12 cellular contexts compared by ENCODE assay signal in the genomic region with DNA sequence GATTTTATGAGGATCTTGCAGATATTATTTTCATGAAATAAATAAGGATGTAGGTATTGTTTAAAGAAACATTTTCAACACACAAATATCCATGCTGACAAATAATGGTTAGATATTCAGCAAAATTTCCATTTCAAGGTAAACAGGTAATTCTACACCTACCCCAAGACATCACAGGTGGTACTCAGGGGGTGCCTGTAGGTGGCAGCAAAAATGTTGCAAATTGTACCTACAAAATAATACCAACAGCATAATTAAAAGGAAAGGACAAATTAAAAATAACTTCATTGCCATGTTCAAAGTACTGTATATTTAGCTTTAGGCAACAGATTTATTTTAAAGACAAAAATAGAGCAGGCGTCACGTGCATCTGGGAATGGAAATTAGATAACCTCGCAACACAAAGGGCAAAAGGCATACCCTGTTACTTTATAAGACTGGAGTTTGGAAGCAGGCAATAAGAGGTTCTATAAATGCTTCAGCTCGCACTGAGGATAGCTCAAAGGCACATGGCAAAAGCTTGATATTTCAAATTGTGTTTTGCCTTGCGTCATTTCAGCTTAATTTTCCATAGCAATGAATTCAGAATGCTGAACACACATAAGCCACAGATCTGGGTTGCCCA.
DNase-seq lines count a peak whose midpoint lies in the region; ATAC-seq and TF ChIP-seq lines count a peak whose summit lies in the region.
"Had no signal": no experiment of that assay in that cellular context is flagged by ENCODE, and none has a peak within 500 bp of the region (broad histone marks: within the 10 kb centered on the region; RNA-seq: fewer than 3 reads in every experiment).

No MANE protein-coding gene starts in this region.

- no peak overlapping the region for H3K14ac ChIP-seq in H9 (ENCODE audit: insufficient read depth, low read length)

- H2BK5ac ChIP-seq in H9 (ENCODE audit: insufficient read length, low read length), result no peak overlapping the region

- H4K5ac ChIP-seq in H9 (ENCODE audit: insufficient read length, low read depth, low read length), result no peak overlapping the region

- no peak overlapping the region for H2BK120ac ChIP-seq in H9 (ENCODE audit: low read depth, low read length, poor library complexity, severe bottlenecking)

- peaks cover 15 to 20% of the 10 kb centered on the region in 2 experiments for H3K4me1 Mint-ChIP-seq in H9
- no peaks in the 10 kb centered on the region for H3K4me1 Mint-ChIP-seq in CD4-positive, alpha-beta memory T cell

- H3K4me3 Mint-ChIP-seq in H9, result no peak overlapping the region
- H3K4me3 Mint-ChIP-seq in CD4-positive, alpha-beta memory T cell, result no peak overlapping the region

- intact Hi-C loops in psoas muscle (cut with DNase I), result no loop called here
- intact Hi-C loops in mucosa of descending colon (cut with DNase I, micrococcal nuclease), result no loop called here
- intact Hi-C loops in CD4-positive, alpha-beta memory T cell (cut with micrococcal nuclease), result no loop called here

- peaks cover 11 to 13% of the 10 kb centered on the region in 2 experiments for H3K9me3 Mint-ChIP-seq in H9
- peaks cover 2 to 15% (median 7%) of the 10 kb centered on the region in 8 donors for H3K9me3 Mint-ChIP-seq in CD4-positive, alpha-beta memory T cell

- H3K79me1 ChIP-seq in H9 (ENCODE audit: insufficient read depth, low read depth, low read length, poor library complexity, severe bottlenecking), result no peaks in the 10 kb centered on the region

- no peaks in the 10 kb centered on the region for H3K23me2 ChIP-seq in H9 (ENCODE audit: insufficient read length, low read depth, low read length, poor library complexity, severe bottlenecking)

- no peaks in the 10 kb centered on the region for H3K9me3 ChIP-seq in DOHH2 (ENCODE audit: control insufficient read depth, insufficient read depth, low read length)
- no peaks in the 10 kb centered on the region for H3K9me3 ChIP-seq in H9 (ENCODE audit: control insufficient read depth, low read depth, low read length)
- no peaks in the 10 kb centered on the region for H3K9me3 ChIP-seq in psoas muscle
- no peaks in the 10 kb centered on the region for H3K9me3 ChIP-seq in mucosa of descending colon
- H3K9me3 ChIP-seq in CD4-positive, alpha-beta memory T cell (ENCODE audit: control insufficient read depth in 1 of 2, low read length in 2 of 2), result no peaks in the 10 kb centered on the region
- H3K9me3 ChIP-seq: testis had no signal

- H4K20me1 ChIP-seq in DOHH2 (ENCODE audit: control insufficient read depth, insufficient read depth, low read depth, low read length) (no peaks in the 10 kb centered on the region), H9 (ENCODE audit: control insufficient read depth, insufficient read depth, insufficient read length) (no peaks in the 10 kb centered on the region)

- peaks cover 2 to 14% (median 7%) of the 10 kb centered on the region in 3 experiments; a peak in 5 of 7 replicates for H3K36me3 Mint-ChIP-seq in H9 (ENCODE audit: insufficient read depth in 1 of 3, low read depth in 3 of 3)
- H3K36me3 Mint-ChIP-seq in CD4-positive, alpha-beta memory T cell, result no peaks in the 10 kb centered on the region

- H3K36me3 ChIP-seq in DOHH2 (ENCODE audit: control insufficient read depth, low read length), result no peaks in the 10 kb centered on the region
- H3K36me3 ChIP-seq in psoas muscle (ENCODE audit: insufficient read depth in 1 of 2, low read depth in 1 of 2), result no peaks in the 10 kb centered on the region
- H3K36me3 ChIP-seq in mucosa of descending colon (ENCODE audit: low read depth), result no peaks in the 10 kb centered on the region
- no peaks in the 10 kb centered on the region for H3K36me3 ChIP-seq in CD4-positive, alpha-beta memory T cell (ENCODE audit: insufficient read depth, low read length)

- H3T11ph ChIP-seq in H9 (ENCODE audit: low read length), result no peak overlapping the region

- no peak overlapping the region for H3K18ac ChIP-seq in H9 (ENCODE audit: insufficient read length, low read depth, low read length)

- no peak overlapping the region for H3K56ac ChIP-seq in H9 (ENCODE audit: insufficient read length, low read depth, low read length)

- TF ChIP-seq CTCF in DOHH2 (IDR thresholded peaks at IDR 0.05; ENCODE audit: low read depth, low read length, poor library complexity, severe bottlenecking), result peak; percentile 44
- peak; percentile 78 for TF ChIP-seq CTCF in H9 (conservative IDR thresholded peaks at IDR 0.05)
- no peak for TF ChIP-seq CTCF in psoas muscle (IDR thresholded peaks at IDR 0.05)
- TF ChIP-seq CTCF in mucosa of descending colon (IDR thresholded peaks at IDR 0.05), result no peak

- POLR2A ChIA-PET in CD4-positive, alpha-beta memory T cell (lab: Charles Lee; ENCODE audit: partially characterized antibody), result no interaction called here

- H2BK20ac ChIP-seq in H9 (ENCODE audit: low read depth, low read length, poor library complexity, severe bottlenecking), result no peak overlapping the region

- H2BK15ac ChIP-seq in H9 (ENCODE audit: low read depth, low read length), result no peak overlapping the region

- no peaks in the 10 kb centered on the region for H3K27me3 ChIP-seq in DOHH2 (ENCODE audit: control insufficient read depth, low read length)
- no peaks in the 10 kb centered on the region for H3K27me3 ChIP-seq in H9 (ENCODE audit: insufficient read depth, low read length)
- H3K27me3 ChIP-seq in psoas muscle (ENCODE audit: insufficient read depth in 3 of 3, low read length in 2 of 3), result no peaks in the 10 kb centered on the region
- no peaks in the 10 kb centered on the region for H3K27me3 ChIP-seq in CD4-positive, alpha-beta memory T cell (ENCODE audit: insufficient read depth, low read length)
- H3K27me3 ChIP-seq: testis had no signal

- no peak overlapping the region for H2AFZ ChIP-seq in H9 (ENCODE audit: low read length)

- H4K8ac ChIP-seq in H9 (replicated peaks; ENCODE audit: insufficient read length, low read depth, low read length), result no peak overlapping the region

- no peak overlapping the region for H2AK5ac ChIP-seq in H9 (ENCODE audit: insufficient read length, low read length)

- no peak overlapping the region for H3K4ac ChIP-seq in H9 (ENCODE audit: low read depth, low read length)

- H3K27ac ChIP-seq in DOHH2 (ENCODE audit: low read depth, low read length) (no peak overlapping the region), H9 (ENCODE audit: insufficient read length, low read depth, low read length) (no peak overlapping the region), psoas muscle (no peak overlapping the region)
- H3K27ac ChIP-seq in CD4-positive, alpha-beta memory T cell (ENCODE audit: low read depth, low read length), result no peak overlapping the region
- H3K27ac ChIP-seq: testis had no signal

- no peaks in the 10 kb centered on the region for H3F3A ChIP-seq in DOHH2 (ENCODE audit: control insufficient read depth, insufficient read depth)

- H4K91ac ChIP-seq in H9 (ENCODE audit: insufficient read length, low read depth, low read length), result no peak overlapping the region

- H3K4me3 ChIP-seq in DOHH2 (ENCODE audit: low read length) (no peak overlapping the region), psoas muscle (no peak overlapping the region), mucosa of descending colon (no peak overlapping the region)
- H3K4me3 ChIP-seq in CD4-positive, alpha-beta memory T cell (ENCODE audit: low read length in 2 of 2), result no peak overlapping the region
- H3K4me3 ChIP-seq: lung, testis had no signal

- H3K4me1 ChIP-seq in DOHH2 (ENCODE audit: control insufficient read depth, low read length), result no peaks in the 10 kb centered on the region
- no peaks in the 10 kb centered on the region; the same call in 1 of the 2 replicates for H3K4me1 ChIP-seq in H9 (ENCODE audit: insufficient read depth, low read length)
- H3K4me1 ChIP-seq in psoas muscle, result no peaks in the 10 kb centered on the region
- H3K4me1 ChIP-seq in mucosa of descending colon (ENCODE audit: low read depth), result no peaks in the 10 kb centered on the region
- H3K4me1 ChIP-seq in CD4-positive, alpha-beta memory T cell (ENCODE audit: insufficient read depth, low read length), result no peaks in the 10 kb centered on the region
- H3K4me1 ChIP-seq: testis had no signal

- ATAC-seq in psoas muscle (no peak), mucosa of descending colon (no peak)

- H3K27ac Mint-ChIP-seq in H9, result no peak overlapping the region; a peak in 2 of 7 replicates
- H3K27ac Mint-ChIP-seq in CD4-positive, alpha-beta memory T cell, result peak overlapping the region in 1 of 7 donors; percentile 73

- H2BK12ac ChIP-seq in H9 (ENCODE audit: insufficient read length, low read depth, low read length), result no peak overlapping the region

- H3K79me2 ChIP-seq in DOHH2 (ENCODE audit: control insufficient read depth, low read length) (no peaks in the 10 kb centered on the region), H9 (ENCODE audit: insufficient read depth, low read length) (no peaks in the 10 kb centered on the region)

- H3K23ac ChIP-seq in H9 (ENCODE audit: insufficient read length, low read depth, low read length), result no peak overlapping the region

- DNase-seq in H9 (peak; percentile 29), amniotic epithelial cell (ENCODE audit: low read depth) (peak; percentile 17), left kidney (ENCODE audit: low read depth, low spot score) (peak; percentile 22), psoas muscle (no peak), mucosa of descending colon (no peak)
- DNase-seq in CD4-positive, alpha-beta memory T cell, result no peak
- DNase-seq: activated T-cell treated with anti-CD3 and anti-CD28 coated beads, Interleukin-2, amount 50 U/mL, for 1 hour; DMS79 treated with DMSO at 0.1 percent for 48 hours; Kasumi-1; testis had no signal

- CTCF ChIA-PET in CD4-positive, alpha-beta memory T cell (lab: Charles Lee; ENCODE audit: partially characterized antibody), result no interaction called here

- no peaks in the 10 kb centered on the region for H3K27me3 Mint-ChIP-seq in H9 (ENCODE audit: low read depth)
- no peaks in the 10 kb centered on the region for H3K27me3 Mint-ChIP-seq in CD4-positive, alpha-beta memory T cell

- H3K4me2 ChIP-seq in DOHH2 (ENCODE audit: low read length) (no peak overlapping the region), H9 (ENCODE audit: insufficient read depth, insufficient read length, low read length) (no peak overlapping the region)

- H3K9ac ChIP-seq in H9 (ENCODE audit: extremely low read depth, insufficient read length, low read length), result no peak overlapping the region

- no CpG with 5 or more reads among the region's 5 CpGs for WGBS in H9 (ENCODE audit: extremely low coverage, insufficient read length, low lambda C conversion rate)
- WGBS in psoas muscle, 3 donors, result 61 to 70% (median 61%) methylated on average over 5 of the region's 5 CpGs

- no peaks in the 10 kb centered on the region for H3K9me2 ChIP-seq in DOHH2 (replicated peaks; ENCODE audit: control insufficient read depth, low read length)

Comparison
In these comparisons a context has a peak if more than half of its experiments do, and no peak if none do; other contexts are left out.
1. CTCF ChIP-seq: peak in DOHH2 (single experiment) and H9 (single experiment); none in psoas muscle (single experiment) and mucosa of descending colon (single experiment).
2. DNase-seq: peak in H9 (single experiment), amniotic epithelial cell (single experiment) and left kidney (single experiment); none in psoas muscle (0 of 2), mucosa of descending colon (0 of 3) and CD4-positive, alpha-beta memory T cell (0 of 5).